ENCODE assay signal across 8 cellular contexts in the genomic region with DNA sequence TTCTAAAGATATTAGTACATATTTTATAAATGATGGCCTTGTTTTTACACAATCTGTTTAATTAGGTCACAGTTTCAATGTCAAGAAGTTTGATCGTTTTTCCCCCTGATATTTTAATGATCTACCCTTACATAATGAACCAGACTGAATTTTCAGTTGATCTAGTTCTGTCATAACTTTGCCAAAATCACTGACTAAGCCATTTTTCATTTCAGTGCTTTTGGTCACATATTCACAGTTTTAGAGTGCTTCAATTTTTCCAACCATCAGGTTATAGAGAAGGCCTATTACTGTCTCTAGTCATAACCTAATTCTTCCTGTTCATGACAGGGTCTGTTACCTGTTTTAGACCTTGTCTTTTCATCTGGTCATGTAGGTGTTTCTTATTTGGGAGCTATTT.
"Had no signal": no experiment of that assay in that cellular context is flagged by ENCODE, and none has a peak within 500 bp of the region (broad histone marks: within the 10 kb centered on the region; RNA-seq: fewer than 3 reads in every experiment).

No MANE protein-coding gene starts in this region.

- H3K4me3 ChIP-seq: K562 had no signal

- DNase-seq: Karpas-422, Kasumi-1, KBM-7, KG1 had no signal

- ATAC-seq: K562 had no signal

- H3K27ac ChIP-seq: HL-60, KMS-11 had no signal

- FAIRE-seq: HTR-8/SVneo, K562 had no signal

- H3K4me2 ChIP-seq: KMS-11 had no signal

- H3K9ac ChIP-seq: KMS-11 had no signal
